In the genomic region with DNA sequence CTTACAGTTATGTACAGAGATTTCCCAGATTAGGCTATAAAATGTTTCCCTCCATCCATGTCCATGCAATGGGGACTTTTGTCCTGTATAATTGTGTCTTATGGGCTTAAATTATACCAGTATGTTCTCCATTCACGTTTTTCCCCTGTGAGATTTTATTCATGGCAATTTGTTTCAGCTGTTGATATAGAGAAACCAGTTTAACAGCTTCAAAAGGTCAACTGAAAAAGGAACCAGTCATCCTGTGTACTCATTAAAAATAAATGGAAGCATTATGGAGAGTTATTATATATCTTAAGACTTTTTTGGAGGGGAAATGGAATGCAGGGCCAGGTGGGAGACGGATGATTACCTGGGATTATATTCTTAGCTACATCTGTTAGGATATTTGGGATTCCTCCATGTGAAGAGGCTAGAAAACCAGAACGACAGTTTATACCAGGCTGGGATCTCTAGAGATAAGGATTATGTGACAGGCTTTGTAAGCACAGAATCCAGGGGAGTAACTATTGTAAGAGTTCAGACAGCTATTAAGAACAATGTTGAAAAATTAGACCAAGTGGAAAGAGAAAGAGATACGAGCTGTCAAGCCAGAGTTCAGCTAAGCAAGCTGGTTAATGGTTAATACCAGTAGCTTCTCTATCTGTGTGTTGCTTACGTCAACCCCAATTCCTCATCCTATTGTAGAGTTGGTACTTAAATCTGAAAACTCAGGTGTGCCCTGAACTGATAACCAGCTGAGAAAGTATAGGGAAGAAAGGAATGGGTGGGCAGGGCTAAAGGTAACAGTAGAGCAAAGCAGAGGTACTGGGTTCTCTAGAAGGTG, we compare ENCODE assay signal across 12 cellular contexts. TPM values are rescaled to one million over a fixed set of nuclear protein-coding genes. Genes with fewer than 3 reads are reported as not detected.
A peak's percentile ranks its signal among the peaks of the same experiment; 100 is the strongest.
DNase-seq lines count a peak whose midpoint lies in the region; ATAC-seq and TF ChIP-seq lines count a peak whose summit lies in the region.
"Had no signal": no experiment of that assay in that cellular context is flagged by ENCODE, and none has a peak within 500 bp of the region (broad histone marks: within the 10 kb centered on the region; RNA-seq: fewer than 3 reads in every experiment).

No MANE protein-coding gene starts in this region.

- TF ChIP-seq POLR2A in right lobe of liver (IDR thresholded peaks at IDR 0.05) = no peak

- H3K4me3 ChIP-seq in right lobe of liver = peak overlapping the region in 2 of 3 donors; percentile 11 to 15
- H3K4me3 ChIP-seq: BLaER1 had no signal

- no peaks in the 10 kb centered on the region for H3K27me3 ChIP-seq in right lobe of liver
- H3K27me3 ChIP-seq: BLaER1 had no signal

- H3K36me3 ChIP-seq in right lobe of liver = no peaks in the 10 kb centered on the region
- H3K36me3 ChIP-seq: BLaER1 had no signal

- DNase-seq in right lobe of liver (no peak), NOMO-1 (lab: John Stamatoyannopoulos, UW; ENCODE audit: unreplicated experiment in 2 of 2) (no peak), NOMO-1 treated with DMSO at 0.1 percent for 48 hours (lab: John Stamatoyannopoulos, UW; ENCODE audit: unreplicated experiment) (no peak)
- DNase-seq in stimulated activated naive CD8-positive, alpha-beta T cell treated with anti-CD3 and anti-CD28 coated beads, Interleukin-15, Interleukin-2, amounts not matched to agents 100 U/mL and 50 U/mL, for 24 hours = no peak
- DNase-seq: KG1, nucleus accumbens had no signal

- peak; percentile 70 for ATAC-seq in GM18508 (IDR thresholded peaks at IDR 0.05; ENCODE audit: insufficient read depth, unreplicated experiment)
- peak; percentile 72 for ATAC-seq in GM21786 (IDR thresholded peaks at IDR 0.05; ENCODE audit: unreplicated experiment)
- ATAC-seq in HG03558 (IDR thresholded peaks at IDR 0.05; ENCODE audit: extremely low read depth, unreplicated experiment) = peak; percentile 40
- peak; percentile 87 to 94 (median 90) for ATAC-seq in right lobe of liver
- ATAC-seq in HG02852 (IDR thresholded peaks at IDR 0.05; ENCODE audit: unreplicated experiment) = no peak
- no peak for ATAC-seq in stimulated activated naive CD8-positive, alpha-beta T cell treated with anti-CD3 and anti-CD28 coated beads, Interleukin-15, Interleukin-2, amounts not matched to agents 100 U/mL and 50 U/mL, for 24 hours
- ATAC-seq: HCT116 had no signal

- peak overlapping the region in 2 of 3 donors; percentile 63 to 84 for H3K27ac ChIP-seq in right lobe of liver
- H3K27ac ChIP-seq: BLaER1 had no signal

- intact Hi-C loops in right lobe of liver (cut with DNase I) = loop anchor here (5.0 kb wide), 2 partner anchors 43 to 48 kb away; no protein-coding TSS in a partner anchor

- 34% methylated on average over 5 of the region's 5 CpGs for WGBS in right lobe of liver (ENCODE audit: insufficient coverage, low coverage, low lambda C conversion rate, missing lambda C conversion rate)

- H3K9me3 ChIP-seq in right lobe of liver = no peaks in the 10 kb centered on the region
- H3K9me3 ChIP-seq: BLaER1 had no signal

- no peak for TF ChIP-seq CTCF in right lobe of liver (IDR thresholded peaks at IDR 0.05)

- peaks cover 0 to 12% (median 5%) of the 10 kb centered on the region in 4 donors for H3K4me1 ChIP-seq in right lobe of liver
- H3K4me1 ChIP-seq: BLaER1 had no signal

RNA-seq across cellular contexts. Expression of gene ZNF697, which starts 12.4 kb away (rescaled TPM):
- 1 to 10 TPM; 2.6 to 6.9 (median 3.4) TPM for total RNA-seq in right lobe of liver

RNA-seq across cellular contexts. Expression of gene PHGDH, which starts 51.3 kb away (rescaled TPM):
- 100 to 1,000 TPM in 1 of 6 experiments, 10 to 100 TPM in 5; 51.2 to 151 (median 74.0) TPM for total RNA-seq in right lobe of liver

Comparison
In these comparisons a context has a peak if more than half of its experiments do, and no peak if none do; other contexts are left out.
1. ATAC-seq: peak in GM18508 (single experiment), GM21786 (single experiment), HG03558 (single experiment) and right lobe of liver (4 of 4); none in HG02852 (single experiment) and stimulated activated naive CD8-positive, alpha-beta T cell treated with anti-CD3 and anti-CD28 coated beads, Interleukin-15, Interleukin-2, amounts not matched to agents 100 U/mL and 50 U/mL, for 24 hours (single experiment).